ENCODE assay signal across 16 cellular contexts in genomic region chr20:39360029-39360620, GRCh38.
DNase-seq lines count a peak whose midpoint lies in the region; ATAC-seq and TF ChIP-seq lines count a peak whose summit lies in the region.
"Had no signal": no experiment of that assay in that cellular context is flagged by ENCODE, and none has a peak within 500 bp of the region (broad histone marks: within the 10 kb centered on the region; RNA-seq: fewer than 3 reads in every experiment).

No MANE protein-coding gene starts in this region.

- TF ChIP-seq CTCF in KMS-11 (conservative IDR thresholded peaks at IDR 0.05; ENCODE audit: low read depth, low read length): no peak
- TF ChIP-seq CTCF in gastrocnemius medialis (IDR thresholded peaks at IDR 0.05 in 4 of 5, conservative IDR thresholded peaks at IDR 0.05 in 1 of 5): no peak
- no peak for TF ChIP-seq CTCF in hepatocyte (IDR thresholded peaks at IDR 0.05; ENCODE audit: poor library complexity)

- no peak for TF ChIP-seq POLR2A in gastrocnemius medialis (IDR thresholded peaks at IDR 0.05)

- in situ Hi-C loops in gastrocnemius medialis (cut with MboI; ENCODE audit: low sequenced_read_pairs in 4 of 4): no loop called here

- ATAC-seq in gastrocnemius medialis: peak; percentile 25 to 66
- ATAC-seq: CD8-positive, alpha-beta T cell had no signal

- H3K9ac ChIP-seq in KMS-11: no peak overlapping the region
- H3K9ac ChIP-seq: BLaER1, GM23248 had no signal

- H2AFZ ChIP-seq in KMS-11 (ENCODE audit: low read depth) (no peak overlapping the region), hepatocyte (no peak overlapping the region)
- H2AFZ ChIP-seq: GM23248 had no signal

- peak overlapping the region; percentile 89; the same call in 1 of the 2 replicates for H3K4me2 ChIP-seq in KMS-11
- no peak overlapping the region for H3K4me2 ChIP-seq in hepatocyte
- H3K4me2 ChIP-seq: BLaER1 had no signal

- no peaks in the 10 kb centered on the region for H3K9me2 ChIP-seq in hepatocyte (replicated peaks; ENCODE audit: insufficient read depth)

- H3K27me3 ChIP-seq in KMS-11 (ENCODE audit: insufficient read depth, low read depth) (no peaks in the 10 kb centered on the region), gastrocnemius medialis (no peaks in the 10 kb centered on the region), hepatocyte (no peaks in the 10 kb centered on the region)
- H3K27me3 ChIP-seq: BLaER1 had no signal

- 72% methylated on average over 4 of the region's 4 CpGs for WGBS in hepatocyte (ENCODE audit: low lambda C conversion rate, missing lambda C conversion rate)

- H3K27ac ChIP-seq in KMS-11 (no peak overlapping the region), gastrocnemius medialis (peak overlapping the region; percentile 26 to 52 (median 44)), hepatocyte (no peak overlapping the region)
- H3K27ac ChIP-seq: BLaER1, C4-2B, GM23248 had no signal

- no peaks in the 10 kb centered on the region for H3K79me2 ChIP-seq in KMS-11 (ENCODE audit: insufficient read depth, low read depth)
- no peaks in the 10 kb centered on the region for H3K79me2 ChIP-seq in hepatocyte

- H4K20me1 ChIP-seq in KMS-11 (ENCODE audit: insufficient read depth) (no peaks in the 10 kb centered on the region), hepatocyte (ENCODE audit: insufficient read depth, poor library complexity, severe bottlenecking) (no peaks in the 10 kb centered on the region)
- H4K20me1 ChIP-seq: BLaER1 had no signal

- H3K9me3 ChIP-seq in gastrocnemius medialis (no peaks in the 10 kb centered on the region), hepatocyte (ENCODE audit: low read depth) (no peaks in the 10 kb centered on the region)
- H3K9me3 ChIP-seq: BLaER1, Caco-2 had no signal

- H3K4me1 ChIP-seq in KMS-11 (ENCODE audit: low read depth, poor library complexity, severe bottlenecking) (peaks cover 73% of the 10 kb centered on the region), gastrocnemius medialis (peaks cover 42 to 65% of the 10 kb centered on the region in 2 donors), hepatocyte (ENCODE audit: insufficient read depth) (peaks cover 4% of the 10 kb centered on the region)
- H3K4me1 ChIP-seq: Caco-2 had no signal

- H3K36me3 ChIP-seq in KMS-11 (ENCODE audit: insufficient read depth): no peaks in the 10 kb centered on the region
- H3K36me3 ChIP-seq in gastrocnemius medialis: no peaks in the 10 kb centered on the region
- H3K36me3 ChIP-seq in hepatocyte (replicated peaks; ENCODE audit: insufficient read depth, low read depth): no peaks in the 10 kb centered on the region
- H3K36me3 ChIP-seq: BLaER1 had no signal

- intact Hi-C loops in gastrocnemius medialis (cut with DNase I; ENCODE audit: low total_unique reads): no loop called here

- no peak overlapping the region for H3K4me3 ChIP-seq in KMS-11 (IDR thresholded peaks at IDR 0.05; ENCODE audit: insufficient read depth, low read depth, low read length)
- no peak overlapping the region for H3K4me3 ChIP-seq in gastrocnemius medialis
- H3K4me3 ChIP-seq in hepatocyte: no peak overlapping the region
- H3K4me3 ChIP-seq: BLaER1, GM23248 had no signal

- peak; percentile 90 for DNase-seq in foreskin melanocyte
- no peak for DNase-seq in gastrocnemius medialis
- DNase-seq in HuH-7 (ENCODE audit: low spot score): no peak
- no peak for DNase-seq in hepatocyte (ENCODE audit: low spot score)
- DNase-seq in NCI-H510A (lab: John Stamatoyannopoulos, UW): no peak
- DNase-seq: Caco-2; CD4-positive, CD25-positive, alpha-beta regulatory T cell; CD8-positive, alpha-beta T cell; DMS153; DND-41; GM23248; H7; HCEC 1CT had no signal

Comparison
In these comparisons a context has a peak if more than half of its experiments do, and no peak if none do; other contexts are left out.
1. H3K27ac ChIP-seq: peak in gastrocnemius medialis (4 of 4); none in KMS-11 (single experiment) and hepatocyte (single experiment).